Comparison of ENCODE assay signal across 7 cellular contexts in genomic region chr9:77177894-77178794, GRCh38. TPM values are rescaled to one million over a fixed set of nuclear protein-coding genes. Genes with fewer than 3 reads are reported as not detected.
DNase-seq lines count a peak whose midpoint lies in the region; ATAC-seq and TF ChIP-seq lines count a peak whose summit lies in the region.

No MANE protein-coding gene starts in this region.

- peaks cover 4% of the 10 kb centered on the region for H3K27me3 Mint-ChIP-seq in nephron (ENCODE audit: low read depth)

- TF ChIP-seq EP300 in stomach (IDR thresholded peaks at IDR 0.05), result no peak

- TF ChIP-seq POLR2A in stomach (IDR thresholded peaks at IDR 0.05), result no peak

- peak; percentile 10 for DNase-seq in PC-3
- DNase-seq in activated T-helper 1 cell treated with Interleukin-2 at 50 U/mL for 16 hours (ENCODE audit: low read depth), result peak; percentile 29
- DNase-seq in fibroblast of pulmonary artery (ENCODE audit: low read depth), result peak; percentile 26
- DNase-seq in stomach, result peak; percentile 44

- ATAC-seq in GM18907 (IDR thresholded peaks at IDR 0.05; ENCODE audit: unreplicated experiment), result peak; percentile 30
- ATAC-seq in HG03045 (IDR thresholded peaks at IDR 0.05; ENCODE audit: unreplicated experiment), result peak; percentile 17
- peak; percentile 33 for ATAC-seq in PC-3

- peaks cover 54% of the 10 kb centered on the region for H3K79me2 ChIP-seq in PC-3 (ENCODE audit: low read length)

- no peaks in the 10 kb centered on the region for H3K36me3 Mint-ChIP-seq in nephron (ENCODE audit: low read depth)

- H4K20me1 ChIP-seq in PC-3 (ENCODE audit: low read length), result peaks cover 14% of the 10 kb centered on the region; the same call in 1 of the 2 replicates

- TF ChIP-seq CTCF in PC-3 (conservative IDR thresholded peaks at IDR 0.05; ENCODE audit: low read depth, low read length) (no peak), fibroblast of pulmonary artery (IDR thresholded peaks at IDR 0.05; ENCODE audit: low read length, missing control alignments) (no peak), nephron (IDR thresholded peaks at IDR 0.05; ENCODE audit: unreplicated experiment in 3 of 3) (no peak), stomach (IDR thresholded peaks at IDR 0.05) (no peak)

- peak overlapping the region; percentile 94 for H2AFZ ChIP-seq in PC-3 (ENCODE audit: low read length)

- peaks cover 10% of the 10 kb centered on the region; the same call in 1 of the 2 replicates for H3K4me1 ChIP-seq in PC-3 (ENCODE audit: insufficient read depth, low read length)
- H3K4me1 ChIP-seq in stomach, result peaks cover 14 to 39% (median 33%) of the 10 kb centered on the region in 4 donors

- H3K9me3 Mint-ChIP-seq in nephron, result no peaks in the 10 kb centered on the region

- peaks cover 28% of the 10 kb centered on the region for H3K4me1 Mint-ChIP-seq in nephron

- peak overlapping the region; percentile 70 for H3K9ac ChIP-seq in PC-3 (ENCODE audit: low read length)

- H3K4me3 Mint-ChIP-seq in nephron, result peak overlapping the region; percentile 94 to 95 (median 95)

- POLR2A ChIA-PET in PC-3 (lab: Charles Lee; ENCODE audit: unreplicated experiment), result no interaction called here

- no peaks in the 10 kb centered on the region for H3K27me3 ChIP-seq in PC-3 (ENCODE audit: low read length)
- no peaks in the 10 kb centered on the region for H3K27me3 ChIP-seq in stomach

- CTCF ChIA-PET in PC-3 (lab: Charles Lee), result no interaction called here

- peak overlapping the region; percentile 64 to 93 (median 85) for H3K27ac Mint-ChIP-seq in nephron

- 1% methylated on average over 49 to 57 of the region's 57 CpGs for whole genome bisulfite sequencing in stomach, 5 donors

- H3K4me2 ChIP-seq in PC-3 (ENCODE audit: low read length), result peak overlapping the region; percentile 97

- BruUV-seq in PC-3 (replicated peaks; lab: Mats Ljungman, UMichigan), result TSS peak; percentile 38

- H3K4me3 ChIP-seq in PC-3 (ENCODE audit: low read length), result peak overlapping the region; percentile 88
- peak overlapping the region; percentile 72 for H3K4me3 ChIP-seq in fibroblast of pulmonary artery (replicated peaks; ENCODE audit: low read depth, low read length)
- peak overlapping the region; percentile 68 to 88 (median 80) for H3K4me3 ChIP-seq in stomach

- intact Hi-C loops in PC-3 (cut with micrococcal nuclease), result no loop called here
- intact Hi-C loops in stomach (cut with DNase I; ENCODE audit: low total_unique reads), result no loop called here

- H3K27ac ChIP-seq in PC-3 (ENCODE audit: low read length) (peak overlapping the region; percentile 36; the same call in 1 of the 2 replicates), stomach (peak overlapping the region; percentile 62 to 92 (median 86))

- H3K9me2 ChIP-seq in PC-3 (replicated peaks; ENCODE audit: low read length), result no peaks in the 10 kb centered on the region

- H3K9me3 ChIP-seq in PC-3 (ENCODE audit: low read length) (no peaks in the 10 kb centered on the region), stomach (no peaks in the 10 kb centered on the region)

- H3F3A ChIP-seq in PC-3 (ENCODE audit: low read length, unreplicated experiment), result no peaks in the 10 kb centered on the region

- no peaks in the 10 kb centered on the region for H3K36me3 ChIP-seq in PC-3 (ENCODE audit: low read depth, low read length)
- H3K36me3 ChIP-seq in stomach, result no peaks in the 10 kb centered on the region

RNA-seq across cellular contexts. Expression of gene VPS13A, which starts 0.8 kb away (rescaled TPM):
- total RNA-seq in PC-3 (2014; rRNA removed), result 12.0 and 17.5 TPM in 2 replicates
- total RNA-seq in stomach, result 10 to 100 TPM; 17.5 to 87.6 (median 60.4) TPM
- polyA plus RNA-seq in stomach, result 10 to 100 TPM in 1 of 3 donors, 1 to 10 TPM in 2; 3.1 to 14.1 (median 5.2) TPM

Comparison
In these comparisons a context has a peak if more than half of its experiments do, and no peak if none do; other contexts are left out.
1. Peak in every context shown above with its lines: DNase-seq, ATAC-seq, H3K4me3 ChIP-seq and H3K27ac ChIP-seq.